Comparison of ENCODE assay signal across 8 cellular contexts in the genomic region with DNA sequence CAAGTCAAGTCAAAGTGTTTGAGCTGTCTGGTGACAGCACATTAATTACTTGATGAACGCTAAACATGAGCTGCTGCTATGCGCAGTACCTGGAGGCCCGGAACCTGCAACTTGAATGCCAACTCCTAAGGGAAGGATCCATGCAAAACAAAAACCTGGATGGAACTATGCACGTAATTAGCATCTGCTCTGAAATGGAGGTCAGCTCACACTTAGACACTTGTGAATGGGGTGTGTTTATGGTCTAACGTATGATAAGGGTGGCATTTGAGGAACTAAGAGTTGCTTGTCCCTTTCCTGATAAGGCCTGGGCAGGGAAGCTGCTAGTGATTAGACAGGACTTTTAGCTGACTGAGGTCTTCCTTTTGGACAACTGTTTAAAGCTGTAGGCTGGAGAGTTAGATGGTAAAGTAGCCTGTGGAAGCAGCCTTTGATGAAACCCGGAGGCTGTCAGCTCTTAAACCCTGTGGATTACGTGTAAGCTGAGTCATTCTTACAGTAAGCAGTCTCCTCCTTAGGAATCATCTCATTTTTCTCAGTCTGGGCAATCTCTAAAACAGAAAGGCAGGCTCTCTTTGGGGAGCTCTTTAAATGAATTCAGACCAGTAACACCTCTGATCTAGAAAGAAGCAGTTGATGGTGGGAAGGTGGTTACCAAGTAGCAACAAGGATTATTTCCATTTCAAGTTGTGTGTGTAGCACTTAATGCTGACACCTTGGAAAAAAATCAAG. TPM values are rescaled to one million over a fixed set of nuclear protein-coding genes. Genes with fewer than 3 reads are reported as not detected.
DNase-seq lines count a peak whose midpoint lies in the region; ATAC-seq and TF ChIP-seq lines count a peak whose summit lies in the region.

No MANE protein-coding gene starts in this region.

- in situ Hi-C loops in ACHN (cut with HindIII; ENCODE audit: low pct_ligation_motif_present, low pct_unique_long_range_greater_than_20kb, low sequenced_read_pairs) (no loop called here), KBM-7 (cut with MboI; ENCODE audit: low pct_unique_long_range_greater_than_20kb, low sequenced_read_pairs) (no loop called here)

- peaks cover 0 to 6% of the 10 kb centered on the region in 2 donors for H3K4me1 ChIP-seq in adrenal gland (replicated peaks in 1 of 2)
- peaks cover 26% of the 10 kb centered on the region for H3K4me1 ChIP-seq in effector memory CD4-positive, alpha-beta T cell (ENCODE audit: control insufficient read depth, insufficient read depth, low read length, poor library complexity, severe bottlenecking)

- TF ChIP-seq POLR2A in adrenal gland (IDR thresholded peaks at IDR 0.05): peak in 1 of 2 donors; percentile 10

- intact Hi-C loops in adrenal gland (cut with DNase I): loop anchor here in 1 of 2 donors (5.0 kb wide), 1 partner anchor 70 kb away; no protein-coding TSS in a partner anchor

- no peaks in the 10 kb centered on the region for H3K9me3 ChIP-seq in adrenal gland (replicated peaks in 1 of 3)
- H3K9me3 ChIP-seq in effector memory CD4-positive, alpha-beta T cell (ENCODE audit: control insufficient read depth, low read length): no peaks in the 10 kb centered on the region

- H3K36me3 ChIP-seq in adrenal gland (replicated peaks in 1 of 2) (no peaks in the 10 kb centered on the region), kidney epithelial cell (ENCODE audit: control insufficient read depth, insufficient read depth, low read length) (no peaks in the 10 kb centered on the region)
- H3K36me3 ChIP-seq in effector memory CD4-positive, alpha-beta T cell (ENCODE audit: control insufficient read depth, insufficient read depth, low read length): no peaks in the 10 kb centered on the region

- TF ChIP-seq CTCF in adrenal gland (IDR thresholded peaks at IDR 0.05) (no peak), kidney epithelial cell (IDR thresholded peaks at IDR 0.05; ENCODE audit: insufficient read depth, low read length, poor library complexity, severe bottlenecking) (no peak), GM10266 (IDR thresholded peaks at IDR 0.05; ENCODE audit: control insufficient read depth, insufficient read depth, low read depth, missing control alignments) (no peak)

- 51 to 80% (median 57%) methylated on average over 7 of the region's 7 CpGs for WGBS in adrenal gland, 4 donors

- H3K27me3 ChIP-seq in adrenal gland: no peaks in the 10 kb centered on the region
- peaks cover 4% of the 10 kb centered on the region for H3K27me3 ChIP-seq in kidney epithelial cell (ENCODE audit: control insufficient read depth, insufficient read depth, low read length)
- no peaks in the 10 kb centered on the region for H3K27me3 ChIP-seq in effector memory CD4-positive, alpha-beta T cell (replicated peaks; ENCODE audit: control insufficient read depth, insufficient read depth, low read length, poor library complexity, severe bottlenecking)

- ATAC-seq in GM21717 (IDR thresholded peaks at IDR 0.05; ENCODE audit: unreplicated experiment): no peak

- H3K27ac ChIP-seq in adrenal gland: peak overlapping the region in 2 of 5 donors; percentile 56 to 70
- no peak overlapping the region for H3K27ac ChIP-seq in effector memory CD4-positive, alpha-beta T cell (ENCODE audit: insufficient read depth, low read length, poor library complexity, severe bottlenecking)

- H3K4me3 ChIP-seq in adrenal gland (no peak overlapping the region), kidney epithelial cell (ENCODE audit: low read depth, low read length) (no peak overlapping the region)
- H3K4me3 ChIP-seq in effector memory CD4-positive, alpha-beta T cell (ENCODE audit: insufficient read depth, low read depth, low read length, poor library complexity, severe bottlenecking): no peak overlapping the region

- DNase-seq in ACHN: peak; percentile 23
- peak; percentile 83 for DNase-seq in KBM-7
- peak in 4 of 7 donors; percentile 15 to 49 (median 34) for DNase-seq in adrenal gland
- peak; percentile 10 for DNase-seq in kidney epithelial cell (ENCODE audit: low read depth)
- DNase-seq in GM10266 (ENCODE audit: extremely low spot score): no peak
- DNase-seq in NCI-H1105 treated with DMSO at 0.1 percent for 48 hours (lab: John Stamatoyannopoulos, UW): no peak
- DNase-seq in effector memory CD4-positive, alpha-beta T cell: no peak

RNA-seq across cellular contexts. Expression of a gene that starts 6.8 kb away (rescaled TPM):
- total RNA-seq in adrenal gland (1 to 10 TPM; 1.5 to 8.5 (median 2.0) TPM), kidney epithelial cell (0.07 and 0.13 TPM in 2 replicates)
- 1 to 10 TPM in 1 of 3 donors, under 1 TPM in 2; 0.54 to 5.4 (median 0.72) TPM for polyA plus RNA-seq in adrenal gland

Comparison
In these comparisons a context has a peak if more than half of its experiments do, and no peak if none do; other contexts are left out.
1. DNase-seq: peak in ACHN (single experiment), KBM-7 (single experiment), adrenal gland (4 of 7) and kidney epithelial cell (single experiment); none in GM10266 (single experiment), NCI-H1105 treated with DMSO at 0.1 percent for 48 hours (single experiment) and effector memory CD4-positive, alpha-beta T cell (0 of 3).